ENCODE assay signal across 1 cellular context in the genomic region with DNA sequence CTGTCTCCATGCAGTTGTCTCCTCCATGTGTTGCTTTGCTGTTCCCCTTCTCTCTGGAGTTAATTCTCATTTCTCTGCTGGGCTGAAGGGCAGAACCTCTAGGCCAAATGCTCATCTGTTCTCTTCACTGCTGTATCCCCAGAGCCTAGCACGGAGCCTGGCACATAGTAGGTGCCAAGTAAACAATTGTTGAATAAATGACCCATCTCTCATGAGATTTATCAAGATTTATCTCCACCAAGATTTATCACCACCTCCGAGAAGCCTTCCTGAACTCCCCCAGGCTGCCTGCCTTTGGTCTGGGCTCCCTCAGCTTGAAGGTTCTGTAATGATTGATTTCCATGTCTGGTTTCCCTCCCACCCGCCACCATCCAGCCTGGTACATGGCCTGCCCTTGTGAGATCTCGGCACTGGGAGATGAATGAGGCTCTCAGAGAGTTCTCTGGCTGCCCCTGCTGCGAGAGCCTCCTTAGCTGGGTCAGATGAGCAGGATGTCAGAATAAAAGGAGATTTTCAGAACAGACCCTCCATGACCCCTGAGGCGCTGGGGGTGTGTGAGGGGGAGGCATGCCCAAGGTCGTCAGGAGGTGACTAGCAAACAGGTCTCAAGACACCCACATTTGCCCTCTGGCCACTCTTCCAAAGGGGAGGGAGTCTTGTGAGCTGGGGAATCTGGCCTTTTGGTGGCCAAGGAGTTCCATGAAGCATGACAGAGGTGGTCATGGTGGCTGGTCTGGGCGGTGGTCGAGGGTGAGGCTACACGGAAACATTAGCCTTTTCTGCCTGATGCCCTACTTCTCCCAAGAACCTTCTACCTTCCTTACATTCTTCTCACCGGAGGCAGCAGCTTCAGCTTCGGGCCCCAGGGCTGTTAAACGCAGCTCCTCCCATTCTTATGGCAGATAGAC.
A peak's percentile ranks its signal among the peaks of the same experiment; 100 is the strongest.
TF ChIP-seq lines count a peak whose summit lies in the region.

No MANE protein-coding gene starts in this region.

TF ChIP-seq in HepG2, 621 proteins besides CTCF, POLR2A, EP300 and RAD21:
- TF ChIP-seq ZMYM3 (CRISPR knock-in tag; IDR thresholded peaks at IDR 0.05) (peak; percentile 43; the same call in 1 of the 2 replicates), ZKSCAN1 (IDR thresholded peaks at IDR 0.05; ENCODE audit: low read length) (peak; percentile 56; the same call in 1 of the 2 replicates), ZNF205 (CRISPR knock-in tag; IDR thresholded peaks at IDR 0.05) (no peak)
- TF ChIP-seq, protein P1, sequence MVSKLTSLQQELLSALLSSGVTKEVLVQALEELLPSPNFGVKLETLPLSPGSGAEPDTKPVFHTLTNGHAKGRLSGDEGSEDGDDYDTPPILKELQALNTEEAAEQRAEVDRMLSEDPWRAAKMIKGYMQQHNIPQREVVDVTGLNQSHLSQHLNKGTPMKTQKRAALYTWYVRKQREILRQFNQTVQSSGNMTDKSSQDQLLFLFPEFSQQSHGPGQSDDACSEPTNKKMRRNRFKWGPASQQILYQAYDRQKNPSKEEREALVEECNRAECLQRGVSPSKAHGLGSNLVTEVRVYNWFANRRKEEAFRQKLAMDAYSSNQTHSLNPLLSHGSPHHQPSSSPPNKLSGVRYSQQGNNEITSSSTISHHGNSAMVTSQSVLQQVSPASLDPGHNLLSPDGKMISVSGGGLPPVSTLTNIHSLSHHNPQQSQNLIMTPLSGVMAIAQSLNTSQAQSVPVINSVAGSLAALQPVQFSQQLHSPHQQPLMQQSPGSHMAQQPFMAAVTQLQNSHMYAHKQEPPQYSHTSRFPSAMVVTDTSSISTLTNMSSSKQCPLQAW (CRISPR knock-in tag; IDR thresholded peaks at IDR 0.05), result no peak
